1 cellular context compared by ENCODE assay signal in genomic region chr2:195329784-195330183, GRCh38.
TF ChIP-seq lines count a peak whose summit lies in the region.

No MANE protein-coding gene starts in this region.

TF ChIP-seq in K562, 482 proteins besides CTCF, POLR2A, EP300 and RAD21:
- 0 out of 2 replicates have a peak, but pooled peaks have one; percentile 0 for TF ChIP-seq ZNF592 (IDR thresholded peaks at IDR 0.05)
- peak; percentile 27 for TF ChIP-seq RBM25 (IDR thresholded peaks at IDR 0.05; ENCODE audit: low read depth, low read length, severe bottlenecking)
- peak; percentile 32; the same call in 1 of the 2 replicates for TF ChIP-seq CHAMP1 (IDR thresholded peaks at IDR 0.05)
- peak; percentile 70; the same call in 1 of the 2 replicates for TF ChIP-seq BCOR (IDR thresholded peaks at IDR 0.05)
- TF ChIP-seq ZNF146 (CRISPR knock-in tag; IDR thresholded peaks at IDR 0.05; ENCODE audit: unreplicated experiment) = peak; percentile 91
- 0 out of 2 replicates have a peak, but pooled peaks have one; percentile 12 for TF ChIP-seq CC2D1A (IDR thresholded peaks at IDR 0.05)
- peak in 1 of 2 experiments; percentile 34; a peak in 1 of 4 replicates for TF ChIP-seq KDM1A (IDR thresholded peaks at IDR 0.05)
TF ChIP-seq in K562: peak in this region for 7; not testable (repeated sequence) for 475.
